Comparison of ENCODE assay signal across 29 cellular contexts in genomic region chr2:113141451-113141850, GRCh38. TPM values are rescaled to one million over a fixed set of nuclear protein-coding genes. Genes with fewer than 3 reads are reported as not detected.
"Had no signal": no experiment of that assay in that cellular context is flagged by ENCODE, and none has a peak within 500 bp of the region (broad histone marks: within the 10 kb centered on the region; RNA-seq: fewer than 3 reads in every experiment).

No MANE protein-coding gene starts in this region.

- H3K4me2 ChIP-seq: KMS-11 had no signal

- ATAC-seq: activated CD8-positive, alpha-beta T cell treated with anti-CD3 and anti-CD28 coated beads, Interleukin-2, amount 10 ng/mL, durations not matched to agents 7 days and 5 days; activated naive CD4-positive, alpha-beta T cell treated with anti-CD3 and anti-CD28 coated beads, Interleukin-2, amount 50 U/mL, for 72 hours; body of pancreas; Panc1 had no signal

- H3K4me1 ChIP-seq: breast epithelium had no signal

- H3K36me3 ChIP-seq: adrenal gland, breast epithelium, WERI-Rb-1 had no signal

- H3K9ac ChIP-seq: KMS-11 had no signal

- DNase-seq: activated CD4-positive, alpha-beta T cell treated with anti-CD3 and anti-CD28 coated beads, Interleukin-2, amount 10 ng/mL, durations not matched to agents 24 days and 14 days; activated CD4-positive, alpha-beta T cell treated with anti-CD3 and anti-CD28 coated beads, Interleukin-2, amount 50 U/mL, for 4 hours; activated CD4-positive, CD25-positive, alpha-beta regulatory T cell; activated CD8-positive, alpha-beta T cell treated with anti-CD3 and anti-CD28 coated beads, Interleukin-2, amount 10 ng/mL, durations not matched to agents 7 days and 5 days; activated gamma-delta T cell treated with Interleukin-2 at 50 U/mL for 16 hours; activated naive CD4-positive, alpha-beta T cell treated with anti-CD3 and anti-CD28 coated beads for 36 hours; activated T-cell treated with anti-CD3 and anti-CD28 coated beads, Interleukin-2, amount 50 U/mL, for 24 hours; adrenal gland; body of pancreas; MM.1S; MV-4-11; NCI-H1092; NCI-H1436 treated with DMSO at 0.1 percent for 48 hours; NCI-H1694 treated with DMSO at 0.1 percent for 48 hours; NCI-H2029; NCI-H345; NCI-H524 treated with DMSO at 0.1 percent for 48 hours; SHP77; SW 1271; T1000; WERI-Rb-1 had no signal

- H3K27ac ChIP-seq: adrenal gland, body of pancreas, breast epithelium, KMS-11, WERI-Rb-1 had no signal

- H3K4me3 ChIP-seq: adrenal gland, body of pancreas, breast epithelium had no signal

- H3K9me3 ChIP-seq: adrenal gland, body of pancreas, breast epithelium had no signal

- H3K27me3 ChIP-seq: adrenal gland, body of pancreas, breast epithelium had no signal

RNA-seq across cellular contexts. Expression of gene IL1RN, which starts 14.1 kb away (rescaled TPM):
- total RNA-seq: astrocyte, LHCN-M2, NCI-H460, SK-MEL-5 had no signal
